Comparison of ENCODE assay signal across 17 cellular contexts in the genomic region with DNA sequence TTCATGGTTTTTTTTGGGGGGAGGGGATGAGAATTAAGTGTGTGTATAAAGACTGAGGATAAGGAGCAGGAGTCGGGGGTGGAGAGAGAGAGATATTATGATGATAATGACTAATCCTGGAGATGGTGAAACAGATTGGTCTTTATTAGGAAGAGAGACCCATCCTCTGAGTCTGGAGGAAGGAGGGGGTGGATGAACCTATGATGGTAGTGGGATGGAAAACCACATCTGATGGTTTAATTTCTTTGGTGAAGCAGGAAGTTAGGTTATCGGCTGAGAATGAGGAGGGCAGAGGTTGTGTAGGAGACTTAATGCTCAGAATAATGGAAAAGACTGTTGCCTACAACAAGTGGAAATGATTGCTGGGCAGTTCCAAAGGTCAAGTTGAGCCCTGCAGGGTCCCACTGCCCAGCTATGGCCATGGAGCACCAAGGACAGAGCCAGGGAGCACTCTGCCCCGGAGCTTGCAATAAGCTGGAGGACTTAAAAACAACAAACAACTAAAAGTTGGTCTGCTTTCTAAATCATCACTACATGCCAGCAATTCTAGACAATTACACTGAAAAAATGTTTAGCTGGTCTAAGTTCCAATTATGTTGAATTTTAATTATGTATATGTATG. TPM values are rescaled to one million over a fixed set of nuclear protein-coding genes. Genes with fewer than 3 reads are reported as not detected.
A peak's percentile ranks its signal among the peaks of the same experiment; 100 is the strongest.
DNase-seq lines count a peak whose midpoint lies in the region; ATAC-seq, FAIRE-seq and TF ChIP-seq lines count a peak whose summit lies in the region.
"Had no signal": no experiment of that assay in that cellular context is flagged by ENCODE, and none has a peak within 500 bp of the region (broad histone marks: within the 10 kb centered on the region; RNA-seq: fewer than 3 reads in every experiment).

No MANE protein-coding gene starts in this region.

- intact Hi-C loops in HepG2 (cut with micrococcal nuclease; ENCODE audit: unreplicated experiment) (no loop called here), right lobe of liver (cut with DNase I) (no loop called here)
- intact Hi-C loops in activated T-helper 1 cell treated with anti-CD3 and anti-CD28 coated beads, Interleukin-12 subunit alpha, Interleukin-12 subunit beta, Interleukin-2, Interleukin-4 antibody, amounts not matched to agents 30 ng/mL and 10 ng/mL and 1 ng/mL, durations not matched to agents 14 hours and 24 hours and 36 hours (cut with micrococcal nuclease), result loop anchor here (1.0 to 10.0 kb wide), 3 partner anchors 8 to 276 kb away; no protein-coding TSS in a partner anchor

- DNase-seq in HepG2 (ENCODE audit: low spot score), result no peak
- no peak for DNase-seq in right lobe of liver
- DNase-seq in activated T-helper 1 cell treated with anti-CD3 and anti-CD28 coated beads, Interleukin-12 subunit alpha, Interleukin-12 subunit beta, Interleukin-2, Interleukin-4 antibody, amounts not matched to agents 30 ng/mL and 10 ng/mL and 1 ng/mL, durations not matched to agents 14 hours and 24 hours and 36 hours (ENCODE audit: low spot score), result no peak
- peak; percentile 3 for DNase-seq in kidney tubule cell (ENCODE audit: low spot score)
- no peak for DNase-seq in NCI-H128 (lab: John Stamatoyannopoulos, UW; ENCODE audit: unreplicated experiment)
- no peak for DNase-seq in hepatic stellate cell (ENCODE audit: low spot score)
- DNase-seq: CD4-positive, alpha-beta memory T cell; MV-4-11; NCI-H1436 treated with DMSO at 0.1 percent for 48 hours; NCI-H2029 treated with DMSO at 0.1 percent for 48 hours; NCI-H748 treated with DMSO at 0.1 percent for 48 hours; OCI-M1; SHP77 treated with DMSO at 0.1 percent for 48 hours had no signal

- no peak overlapping the region for H3K9ac ChIP-seq in HepG2 (ENCODE audit: insufficient read depth, low read depth, low read length)

- peaks cover 10% of the 10 kb centered on the region for H3K9me3 Mint-ChIP-seq in activated T-helper 1 cell treated with anti-CD3 and anti-CD28 coated beads, Interleukin-12 subunit alpha, Interleukin-12 subunit beta, Interleukin-2, Interleukin-4 antibody, amounts not matched to agents 30 ng/mL and 10 ng/mL and 1 ng/mL, durations not matched to agents 14 hours and 24 hours and 36 hours

- FAIRE-seq in HepG2 (lab: Jason Lieb, UNC), result no peak
- FAIRE-seq: K562 had no signal

- in situ Hi-C loops in HepG2 (cut with HindIII; ENCODE audit: extremely low pct_ligation_motif_present, low pct_unique_long_range_greater_than_20kb), result no loop called here

- H3K4me2 ChIP-seq in HepG2 (ENCODE audit: low read depth, low read length), result no peak overlapping the region

- CTCF ChIA-PET in HepG2 (lab: Yijun Ruan, JAX; ENCODE audit: low intra/inter-chr PET ratio, low total read pairs), result no interaction called here

- 7% methylated on average over 3 of the region's 3 CpGs for WGBS in HepG2 (ENCODE audit: low lambda C conversion rate)
- whole genome bisulfite sequencing in right lobe of liver (ENCODE audit: insufficient coverage, low coverage, low lambda C conversion rate, missing lambda C conversion rate), result 82% methylated on average over 3 of the region's 3 CpGs

- H4K20me1 ChIP-seq in HepG2 (ENCODE audit: insufficient read depth, low read length), result no peaks in the 10 kb centered on the region

- TF ChIP-seq RAD21 in HepG2 (CRISPR knock-in tag; IDR thresholded peaks at IDR 0.05), result no peak

- H3K27ac Mint-ChIP-seq in activated T-helper 1 cell treated with anti-CD3 and anti-CD28 coated beads, Interleukin-12 subunit alpha, Interleukin-12 subunit beta, Interleukin-2, Interleukin-4 antibody, amounts not matched to agents 30 ng/mL and 10 ng/mL and 1 ng/mL, durations not matched to agents 14 hours and 24 hours and 36 hours, result peak overlapping the region; percentile 78

- H3K9me3 ChIP-seq in HepG2 (ENCODE audit: low read length), result no peaks in the 10 kb centered on the region
- no peaks in the 10 kb centered on the region for H3K9me3 ChIP-seq in right lobe of liver

- H3K36me3 Mint-ChIP-seq in activated T-helper 1 cell treated with anti-CD3 and anti-CD28 coated beads, Interleukin-12 subunit alpha, Interleukin-12 subunit beta, Interleukin-2, Interleukin-4 antibody, amounts not matched to agents 30 ng/mL and 10 ng/mL and 1 ng/mL, durations not matched to agents 14 hours and 24 hours and 36 hours (ENCODE audit: low read depth), result peaks cover 2% of the 10 kb centered on the region

- H3K79me2 ChIP-seq in HepG2 (ENCODE audit: insufficient read depth, low read length), result no peaks in the 10 kb centered on the region

- H3K4me1 Mint-ChIP-seq in activated T-helper 1 cell treated with anti-CD3 and anti-CD28 coated beads, Interleukin-12 subunit alpha, Interleukin-12 subunit beta, Interleukin-2, Interleukin-4 antibody, amounts not matched to agents 30 ng/mL and 10 ng/mL and 1 ng/mL, durations not matched to agents 14 hours and 24 hours and 36 hours (ENCODE audit: low read depth), result peaks cover 12% of the 10 kb centered on the region

- no peak for TF ChIP-seq EP300 in HepG2 (IDR thresholded peaks at IDR 0.05; ENCODE audit: low read depth in 2 of 2, low read length in 2 of 2)
- TF ChIP-seq EP300 in HepG2 (CRISPR knock-in tag; IDR thresholded peaks at IDR 0.05; ENCODE audit: borderline replicate concordance), result no peak

- no peak for TF ChIP-seq CTCF in HepG2 (CRISPR knock-in tag; IDR thresholded peaks at IDR 0.05)
- TF ChIP-seq CTCF in right lobe of liver (IDR thresholded peaks at IDR 0.05), result no peak

- TF ChIP-seq POLR2A in HepG2 (IDR thresholded peaks at IDR 0.05; ENCODE audit: insufficient read depth in 1 of 2, low read depth in 2 of 2, low read length in 2 of 2), result no peak
- no peak for TF ChIP-seq POLR2A in right lobe of liver (IDR thresholded peaks at IDR 0.05)

- H3K4me3 ChIP-seq in HepG2 (replicated peaks in 1 of 3; ENCODE audit: insufficient read depth in 1 of 3, low read depth in 2 of 3, low read length in 3 of 3) (no peak overlapping the region), right lobe of liver (no peak overlapping the region)
- H3K4me3 ChIP-seq: K562 had no signal

- peaks cover 0 to 12% of the 10 kb centered on the region in 2 experiments; a peak in 3 of 5 replicates for H3K27me3 ChIP-seq in HepG2 (ENCODE audit: control insufficient read depth in 1 of 2, insufficient read depth in 2 of 2, low read length in 2 of 2)
- H3K27me3 ChIP-seq in right lobe of liver, result no peaks in the 10 kb centered on the region

- H3K27ac ChIP-seq in HepG2 (ENCODE audit: extremely low read length, insufficient read depth, low read length) (no peak overlapping the region), right lobe of liver (no peak overlapping the region)

- peak overlapping the region; percentile 35 for H3K4me3 Mint-ChIP-seq in activated T-helper 1 cell treated with anti-CD3 and anti-CD28 coated beads, Interleukin-12 subunit alpha, Interleukin-12 subunit beta, Interleukin-2, Interleukin-4 antibody, amounts not matched to agents 30 ng/mL and 10 ng/mL and 1 ng/mL, durations not matched to agents 14 hours and 24 hours and 36 hours

- H3K36me3 ChIP-seq in HepG2 (replicated peaks in 1 of 2; ENCODE audit: control insufficient read depth in 1 of 2, insufficient read depth in 2 of 2, low read length in 2 of 2) (no peaks in the 10 kb centered on the region), right lobe of liver (no peaks in the 10 kb centered on the region)

- H3K4me1 ChIP-seq in HepG2 (ENCODE audit: insufficient read depth, low read length) (no peaks in the 10 kb centered on the region), right lobe of liver (no peaks in the 10 kb centered on the region)

- ATAC-seq in HepG2 (no peak), right lobe of liver (no peak), GM19452 (IDR thresholded peaks at IDR 0.05; ENCODE audit: unreplicated experiment) (no peak)
- ATAC-seq: HCT116, K562 had no signal

- POLR2A ChIA-PET in HepG2 (lab: Yijun Ruan, JAX), result no interaction called here

- H2AFZ ChIP-seq in HepG2 (ENCODE audit: low read length), result no peak overlapping the region

- H3K27me3 Mint-ChIP-seq in activated T-helper 1 cell treated with anti-CD3 and anti-CD28 coated beads, Interleukin-12 subunit alpha, Interleukin-12 subunit beta, Interleukin-2, Interleukin-4 antibody, amounts not matched to agents 30 ng/mL and 10 ng/mL and 1 ng/mL, durations not matched to agents 14 hours and 24 hours and 36 hours (ENCODE audit: insufficient read depth), result no peaks in the 10 kb centered on the region

- BruUV-seq in HepG2 (replicated peaks; lab: Mats Ljungman, UMichigan), result no TSS peak

TF ChIP-seq in HepG2, 621 proteins besides CTCF, POLR2A, EP300 and RAD21 (continues in another document):
- TF ChIP-seq ZNF337 (CRISPR knock-in tag; IDR thresholded peaks at IDR 0.05; ENCODE audit: borderline replicate concordance, low read depth), result no peak
- peak; percentile 95 for TF ChIP-seq ZNF263 (CRISPR knock-in tag; IDR thresholded peaks at IDR 0.05)

RNA-seq across cellular contexts. Expression of a gene that starts 7.9 kb away (rescaled TPM):
- total RNA-seq in HepG2 (2016; rRNA removed; fragmentation: Illumina TruSeq; extraction: Trizol) (not detected in 2 replicates), right lobe of liver (1 to 10 TPM in 1 of 6 experiments, under 1 TPM in 5; 0.14 to 2.1 (median 0.60) TPM)
- not detected in 2 replicates for total RNA-seq in HepG2 (2016; cell fraction: cytosol; rRNA removed; fragmentation: Illumina TruSeq; extraction: Trizol; ENCODE audit: low read depth)
- total RNA-seq in HepG2 (2016; cell fraction: insoluble cytoplasmic fraction; rRNA removed; fragmentation: Illumina TruSeq; extraction: Trizol), result not detected in 2 replicates
- total RNA-seq in HepG2 (2016; cell fraction: membrane; rRNA removed; fragmentation: Illumina TruSeq; extraction: Trizol), result not detected in 2 replicates
- not detected in 2 replicates for total RNA-seq in HepG2 (2016; cell fraction: nucleus; rRNA removed; fragmentation: Illumina TruSeq; extraction: Trizol)
- 0.04 and 0.05 TPM in 2 replicates for polyA plus RNA-seq in HepG2 (2011; rRNA removed)
- polyA plus RNA-seq in HepG2 (2011; cell fraction: cytosol; rRNA removed), result not detected in 2 replicates
- polyA plus RNA-seq in HepG2 (2011; cell fraction: nucleus; rRNA removed), result not detected in 2 replicates
- not detected in 2 replicates for polyA plus RNA-seq in HepG2 (2012)
- polyA plus RNA-seq in HepG2 (2016; cell fraction: cytosol; fragmentation: Illumina TruSeq; extraction: Trizol; ENCODE audit: low read depth), result not detected in 2 replicates
- not detected in 2 replicates for polyA plus RNA-seq in HepG2 (2016; cell fraction: insoluble cytoplasmic fraction; fragmentation: Illumina TruSeq; extraction: Trizol; ENCODE audit: low read depth)
- not detected in 2 replicates for polyA plus RNA-seq in HepG2 (2016; cell fraction: membrane; fragmentation: Illumina TruSeq; extraction: Trizol; ENCODE audit: low read depth)
- not detected in 2 replicates for polyA plus RNA-seq in HepG2 (2016; cell fraction: nucleus; fragmentation: Illumina TruSeq; extraction: Trizol; ENCODE audit: insufficient read depth, low read depth)
- polyA minus RNA-seq in HepG2 (2011; rRNA and poly(A)+ RNA removed; ENCODE audit: low replicate concordance), result 1.4 TPM in 1 of 2 replicates, not detected in the other
- polyA minus RNA-seq in HepG2 (2011; cell fraction: cytosol; rRNA and poly(A)+ RNA removed), result not detected in 2 replicates
- not detected in 2 replicates for polyA minus RNA-seq in HepG2 (2011; cell fraction: nucleus; rRNA and poly(A)+ RNA removed)
- total RNA-seq in activated T-helper 1 cell treated with anti-CD3 and anti-CD28 coated beads, Interleukin-12 subunit alpha, Interleukin-12 subunit beta, Interleukin-2, Interleukin-4 antibody, amounts not matched to agents 30 ng/mL and 10 ng/mL and 1 ng/mL, durations not matched to agents 14 hours and 24 hours and 36 hours, result 3.1 and 3.3 TPM in 2 replicates
- total RNA-seq: K562, RPMI7951 had no signal
- polyA plus RNA-seq: K562 had no signal
